In genomic region chr13:40355126-40355719, GRCh38 we compare ENCODE assay signal across 22 cellular contexts.
DNase-seq lines count a peak whose midpoint lies in the region; FAIRE-seq and TF ChIP-seq lines count a peak whose summit lies in the region.
"Had no signal": no experiment of that assay in that cellular context is flagged by ENCODE, and none has a peak within 500 bp of the region (broad histone marks: within the 10 kb centered on the region; RNA-seq: fewer than 3 reads in every experiment).

No MANE protein-coding gene starts in this region.

- no peak overlapping the region; the same call in 1 of the 2 replicates for H3K18ac ChIP-seq in H1 (ENCODE audit: extremely low read depth, low read length)

- H3K4me1 ChIP-seq in H1 (replicated peaks in 1 of 4; ENCODE audit: control insufficient read depth in 3 of 4, insufficient read depth in 4 of 4, low read length in 3 of 4) (peaks cover 0 to 11% (median 7%) of the 10 kb centered on the region in 4 experiments; a peak in 6 of 7 replicates), small intestine (ENCODE audit: control insufficient read depth in 2 of 2, insufficient read depth in 1 of 2, low read depth in 1 of 2, low read length in 1 of 2) (peaks cover 0 to 7% of the 10 kb centered on the region in 2 donors)

- H3K9me3 Mint-ChIP-seq in mesothelial cell of epicardium = peaks cover 7% of the 10 kb centered on the region

- H3K4me1 Mint-ChIP-seq in mesothelial cell of epicardium = peaks cover 40% of the 10 kb centered on the region

- no peaks in the 10 kb centered on the region for H3K79me1 ChIP-seq in H1 (ENCODE audit: low read depth, low read length)

- H3K9me3 ChIP-seq in H1 (ENCODE audit: insufficient read depth in 2 of 2, low read depth in 1 of 2, low read length in 1 of 2) = no peaks in the 10 kb centered on the region
- no peaks in the 10 kb centered on the region for H3K9me3 ChIP-seq in small intestine (ENCODE audit: control insufficient read depth, low read depth)

- no peak overlapping the region for H3K23ac ChIP-seq in H1 (ENCODE audit: insufficient read length)

- H3K14ac ChIP-seq in H1 (ENCODE audit: insufficient read length) = no peak overlapping the region

- no peak overlapping the region for H4K8ac ChIP-seq in H1 (ENCODE audit: extremely low read depth, insufficient read depth, low read length)

- no peaks in the 10 kb centered on the region; a peak in 2 of 7 replicates for H3K27me3 ChIP-seq in H1 (replicated peaks in 1 of 4; ENCODE audit: control insufficient read depth in 3 of 4, extremely low read depth in 1 of 4, insufficient read depth in 3 of 4, low read length in 3 of 4)
- no peaks in the 10 kb centered on the region for H3K27me3 ChIP-seq in small intestine (ENCODE audit: control insufficient read depth in 2 of 2, insufficient read depth in 2 of 2, low read length in 2 of 2)

- TF ChIP-seq CTCF in H1 (IDR thresholded peaks at IDR 0.05; ENCODE audit: control extremely low read depth in 1 of 3, insufficient read depth in 1 of 3, low read depth in 1 of 3, low read length in 3 of 3) (no peak), mesothelial cell of epicardium (IDR thresholded peaks at IDR 0.05; ENCODE audit: unreplicated experiment) (no peak)

- H3K36me3 Mint-ChIP-seq in mesothelial cell of epicardium = no peaks in the 10 kb centered on the region

- no peak overlapping the region for H3K56ac ChIP-seq in H1 (replicated peaks; ENCODE audit: insufficient read length, low read depth, low read length)

- H3K4me3 Mint-ChIP-seq in mesothelial cell of epicardium = no peak overlapping the region

- POLR2A ChIA-PET in H1 (lab: Charles Lee; ENCODE audit: partially characterized antibody) = interaction anchor here (0.7 to 1.2 kb wide), 3 partner anchors 22 to 122 kb away, joined by 3 read pairs; no protein-coding TSS in a partner anchor

- peak overlapping the region; percentile 88; the same call in 1 of the 2 replicates for H2BK20ac ChIP-seq in H1 (ENCODE audit: low read length)

- H2BK12ac ChIP-seq in H1 (ENCODE audit: low read depth, low read length) = peak overlapping the region; percentile 84; the same call in 1 of the 2 replicates

- H3K4me2 ChIP-seq in H1 (ENCODE audit: insufficient read depth in 1 of 2, low read depth in 2 of 2, low read length in 2 of 2) = no peak overlapping the region; a peak in 1 of 4 replicates

- DNase-seq in activated CD8-positive, alpha-beta memory T cell treated with anti-CD3 and anti-CD28 coated beads, Interleukin-2, amount 50 U/mL, for 48 hours = peak; percentile 46
- no peak for DNase-seq in activated CD8-positive, alpha-beta memory T cell treated with anti-CD3 and anti-CD28 coated beads, Interleukin-2, amount 50 U/mL, for 4 hours
- DNase-seq in H1 (ENCODE audit: low read depth in 1 of 2, low spot score in 2 of 2) (no peak), mesothelial cell of epicardium (ENCODE audit: low spot score in 2 of 2, unreplicated experiment in 2 of 2) (no peak), small intestine (peak; percentile 82), GM19238 (ENCODE audit: insufficient read length, low spot score) (no peak), Ammon's horn (ENCODE audit: low spot score) (no peak)
- no peak for DNase-seq in NK-92 treated with Interleukin-12 subunit alpha and Interleukin-12 subunit beta, amount 100 ng/mL, for 24 hours (lab: John Stamatoyannopoulos, UW)
- DNase-seq: C1 segment of cervical spinal cord, DMS 273 treated with DMSO at 0.1 percent for 48 hours, GF-D8, GOT3, KG1, NCI-H1417 treated with DMSO at 0.1 percent for 48 hours, NCI-H2029, NCI-H2171, NCI-H446, NCI-H69, RPMI8226 had no signal

- H4K5ac ChIP-seq in H1 (ENCODE audit: insufficient read length, low read depth, low read length) = no peak overlapping the region

- no peak for TF ChIP-seq EP300 in H1 (IDR thresholded peaks at IDR 0.05; ENCODE audit: borderline replicate concordance in 1 of 2, low read depth in 2 of 2, low read length in 2 of 2)

- no peaks in the 10 kb centered on the region for H4K20me1 ChIP-seq in H1 (replicated peaks in 1 of 2; ENCODE audit: control insufficient read depth in 1 of 2, insufficient read depth in 2 of 2, low read length in 2 of 2)

- H4K91ac ChIP-seq in H1 (replicated peaks; ENCODE audit: insufficient read length, low read length) = peak overlapping the region; percentile 61

- H2BK5ac ChIP-seq in H1 (ENCODE audit: low read depth, low read length) = no peak overlapping the region

- no peak for FAIRE-seq in H1 (lab: Jason Lieb, UNC)
- FAIRE-seq in small intestine (lab: Jason Lieb, UNC) = no peak
- FAIRE-seq: A204.1, GM12891, GM18507 had no signal

- H3K36me3 ChIP-seq in H1 (ENCODE audit: control insufficient read depth in 2 of 4, insufficient read depth in 4 of 4, low read length in 3 of 4) = no peaks in the 10 kb centered on the region
- no peaks in the 10 kb centered on the region for H3K36me3 ChIP-seq in small intestine (ENCODE audit: control insufficient read depth in 2 of 2, insufficient read depth in 2 of 2, low read length in 2 of 2)

- H3K27me3 Mint-ChIP-seq in mesothelial cell of epicardium (ENCODE audit: low read depth) = no peaks in the 10 kb centered on the region

- peaks cover 2% of the 10 kb centered on the region; the same call in 1 of the 2 replicates for H3K23me2 ChIP-seq in H1 (ENCODE audit: low read depth, low read length)

- CTCF ChIA-PET in H1 (lab: Charles Lee; ENCODE audit: partially characterized antibody) = interaction anchor here (0.6 kb wide), 1 partner anchor 74 kb away, joined by 3 read pairs; no protein-coding TSS in a partner anchor

- TF ChIP-seq RAD21 in H1 (IDR thresholded peaks at IDR 0.05 in 1 of 2, conservative IDR thresholded peaks at IDR 0.05 in 1 of 2; ENCODE audit: low read depth in 2 of 2, low read length in 2 of 2) = no peak

- WGBS in H1 (ENCODE audit: extremely low coverage in 1 of 2, insufficient coverage in 1 of 2, insufficient read length in 1 of 2, insufficient replicate concordance in 2 of 2, low coverage in 1 of 2, low lambda C conversion rate in 2 of 2, missing lambda C conversion rate in 1 of 2), 2 experiments = 86% methylated on average over 6 of the region's 6 CpGs; no CpG with 5 or more reads in 1 of the 2 experiments
- WGBS in small intestine, 3 donors = 45 to 71% (median 57%) methylated on average over 6 of the region's 6 CpGs

- H3K9ac ChIP-seq in H1 (replicated peaks in 1 of 4; ENCODE audit: extremely low read depth in 1 of 4, low read depth in 3 of 4, low read length in 3 of 4) = no peak overlapping the region

- no peak overlapping the region for H2BK15ac ChIP-seq in H1 (ENCODE audit: low read length)

- no peak overlapping the region for H2BK120ac ChIP-seq in H1 (replicated peaks; ENCODE audit: low read depth, low read length)

- H3K27ac Mint-ChIP-seq in mesothelial cell of epicardium = peak overlapping the region; percentile 34

- 0 out of 2 replicates have a peak overlapping the region, but pooled peaks have one; percentile 29 for H2AK5ac ChIP-seq in H1 (ENCODE audit: low read depth, low read length)

- no peak for TF ChIP-seq POLR2A in H1 (IDR thresholded peaks at IDR 0.05; ENCODE audit: control extremely low read depth in 1 of 2, low read depth in 2 of 2, low read length in 2 of 2)

- no peaks in the 10 kb centered on the region for H3K79me2 ChIP-seq in H1 (ENCODE audit: control insufficient read depth in 1 of 2, insufficient read depth in 2 of 2, low read length in 2 of 2)

- no peak overlapping the region for H3K27ac ChIP-seq in H1 (ENCODE audit: low read depth, low read length)
- no peak overlapping the region for H3K27ac ChIP-seq in small intestine (ENCODE audit: low read depth in 1 of 2, low read length in 1 of 2)

- H3K4ac ChIP-seq in H1 (replicated peaks; ENCODE audit: insufficient read length, low read depth, low read length) = peak overlapping the region; percentile 41

- H2AFZ ChIP-seq in H1 (ENCODE audit: low read length) = no peak overlapping the region

- H3K4me3 ChIP-seq in H1 (ENCODE audit: extremely low read depth in 1 of 4, insufficient read depth in 2 of 4, low read depth in 3 of 4, low read length in 4 of 4) = no peak overlapping the region
- H3K4me3 ChIP-seq in small intestine (ENCODE audit: low read depth in 1 of 2, low read length in 2 of 2) = no peak overlapping the region

TF ChIP-seq in H1, 55 proteins besides CTCF, POLR2A, EP300 and RAD21:
- TF ChIP-seq RXRA (IDR thresholded peaks at IDR 0.05; ENCODE audit: insufficient read depth, low read depth, low read length) = no peak
- TF ChIP-seq SIRT6 (IDR thresholded peaks at IDR 0.05; ENCODE audit: low read length) = no peak
- no peak for TF ChIP-seq ZNF274 (IDR thresholded peaks at IDR 0.05; ENCODE audit: borderline replicate concordance, extremely low read depth, low read length)
- no peak for TF ChIP-seq JUN (IDR thresholded peaks at IDR 0.05; ENCODE audit: low read depth, low read length)
- TF ChIP-seq PHF8 (conservative IDR thresholded peaks at IDR 0.05; ENCODE audit: low read depth, low read length) = no peak
- no peak for TF ChIP-seq ATF2 (IDR thresholded peaks at IDR 0.05; ENCODE audit: low read length)
- TF ChIP-seq SAP30 (IDR thresholded peaks at IDR 0.05; ENCODE audit: insufficient read depth, insufficient replicate concordance, low read length) = no peak
- TF ChIP-seq FOSL1 (IDR thresholded peaks at IDR 0.05; ENCODE audit: insufficient read depth, low read depth, low read length) = no peak
- no peak for TF ChIP-seq BRCA1 (IDR thresholded peaks at IDR 0.05; ENCODE audit: low read depth, low read length)
- no peak for TF ChIP-seq BCL11A (IDR thresholded peaks at IDR 0.05; ENCODE audit: low read depth in 2 of 2, low read length in 2 of 2)
- TF ChIP-seq YY1 (IDR thresholded peaks at IDR 0.05; ENCODE audit: low read depth, low read length) = no peak
- no peak for TF ChIP-seq CBX8 (IDR thresholded peaks at IDR 0.05; ENCODE audit: borderline replicate concordance, low read depth, low read length)
- TF ChIP-seq RFX5 (IDR thresholded peaks at IDR 0.05; ENCODE audit: borderline replicate concordance, low read depth, low read length) = no peak

Comparison
In these comparisons a context has a peak if more than half of its experiments do, and no peak if none do; other contexts are left out.
1. DNase-seq: peak in activated CD8-positive, alpha-beta memory T cell treated with anti-CD3 and anti-CD28 coated beads, Interleukin-2, amount 50 U/mL, for 48 hours (single experiment) and small intestine (single experiment); none in activated CD8-positive, alpha-beta memory T cell treated with anti-CD3 and anti-CD28 coated beads, Interleukin-2, amount 50 U/mL, for 4 hours (single experiment), H1 (0 of 2), mesothelial cell of epicardium (0 of 2), NK-92 treated with Interleukin-12 subunit alpha and Interleukin-12 subunit beta, amount 100 ng/mL, for 24 hours (single experiment), GM19238 (single experiment) and Ammon's horn (single experiment).